In genomic region chr17:32495347-32496253, GRCh38 we compare ENCODE assay signal across 8 cellular contexts. TPM values are rescaled to one million over a fixed set of nuclear protein-coding genes. Genes with fewer than 3 reads are reported as not detected.
A peak's percentile ranks its signal among the peaks of the same experiment; 100 is the strongest.
DNase-seq lines count a peak whose midpoint lies in the region; ATAC-seq and TF ChIP-seq lines count a peak whose summit lies in the region.

No MANE protein-coding gene starts in this region.

- H3K9me3 Mint-ChIP-seq in T-helper 2 cell treated with Interferon-gamma antibody and Interleukin-4, amounts not matched to agents 5 μg/mL and 100 μg/mL, for 36 hours: no peaks in the 10 kb centered on the region

- no peaks in the 10 kb centered on the region for H3K36me3 Mint-ChIP-seq in T-helper 2 cell treated with Interferon-gamma antibody and Interleukin-4, amounts not matched to agents 5 μg/mL and 100 μg/mL, for 36 hours (ENCODE audit: low read depth)

- ATAC-seq in SK-N-SH treated with all-trans-retinoic acid at 6 μM for 48 hours (peak; percentile 48), Right ventricle myocardium superior (ENCODE audit: poor library complexity) (peak; percentile 60), HG03280 (IDR thresholded peaks at IDR 0.05; ENCODE audit: unreplicated experiment) (no peak)

- H3K27me3 Mint-ChIP-seq in T-helper 2 cell treated with Interferon-gamma antibody and Interleukin-4, amounts not matched to agents 5 μg/mL and 100 μg/mL, for 36 hours (ENCODE audit: low read depth): no peaks in the 10 kb centered on the region

- H3K4me3 Mint-ChIP-seq in T-helper 2 cell treated with Interferon-gamma antibody and Interleukin-4, amounts not matched to agents 5 μg/mL and 100 μg/mL, for 36 hours: no peak overlapping the region

- H3K4me1 Mint-ChIP-seq in T-helper 2 cell treated with Interferon-gamma antibody and Interleukin-4, amounts not matched to agents 5 μg/mL and 100 μg/mL, for 36 hours (ENCODE audit: low read depth): peaks cover 21% of the 10 kb centered on the region

- intact Hi-C loops in Right ventricle myocardium superior (cut with DNase I): no loop called here
- intact Hi-C loops in posterior cingulate gyrus (cut with DNase I): loop anchor here (10.0 kb wide), 1 partner anchor 49 kb away; no protein-coding TSS in a partner anchor

- DNase-seq in EH (ENCODE audit: low read depth) (peak; percentile 36), Right ventricle myocardium superior (peak; percentile 69), posterior cingulate gyrus (peak in 6 of 10 donors; percentile 47 to 94 (median 72)), NCI-H2196 treated with DMSO at 0.1 percent for 48 hours (lab: John Stamatoyannopoulos, UW; ENCODE audit: unreplicated experiment) (no peak), NCI-H510A treated with DMSO at 0.1 percent for 48 hours (lab: John Stamatoyannopoulos, UW) (no peak)
- no peak for DNase-seq in T-helper 2 cell treated with Interferon-gamma antibody and Interleukin-4, amounts not matched to agents 5 μg/mL and 100 μg/mL, for 36 hours (ENCODE audit: low spot score)

- H3K27ac Mint-ChIP-seq in T-helper 2 cell treated with Interferon-gamma antibody and Interleukin-4, amounts not matched to agents 5 μg/mL and 100 μg/mL, for 36 hours: no peak overlapping the region

TF ChIP-seq in SK-N-SH treated with all-trans-retinoic acid at 6 μM for 48 hours, 23 proteins besides CTCF, POLR2A, EP300 and RAD21:
- TF ChIP-seq TCF4 (CRISPR knock-in tag; IDR thresholded peaks at IDR 0.05; ENCODE audit: borderline replicate concordance) (no peak), ZNF565 (CRISPR knock-in tag; conservative IDR thresholded peaks at IDR 0.05; ENCODE audit: low read depth) (no peak; the same call in 1 of the 2 replicates), ZNF8 (CRISPR knock-in tag; IDR thresholded peaks at IDR 0.05) (no peak), TOX (CRISPR knock-in tag; IDR thresholded peaks at IDR 0.05; ENCODE audit: borderline replicate concordance) (no peak), RARB (CRISPR knock-in tag; IDR thresholded peaks at IDR 0.05) (no peak)

RNA-seq across cellular contexts. Expression of gene CDK5R1, which starts 8.8 kb away (rescaled TPM):
- 1.4 TPM for total RNA-seq in Right ventricle myocardium superior

RNA-seq across cellular contexts. Expression of gene PSMD11, which starts 51.3 kb away (rescaled TPM):
- 62.3 TPM for total RNA-seq in Right ventricle myocardium superior

Comparison
In these comparisons a context has a peak if more than half of its experiments do, and no peak if none do; other contexts are left out.
1. DNase-seq: peak in EH (single experiment), Right ventricle myocardium superior (single experiment) and posterior cingulate gyrus (6 of 10); none in T-helper 2 cell treated with Interferon-gamma antibody and Interleukin-4, amounts not matched to agents 5 μg/mL and 100 μg/mL, for 36 hours (single experiment), NCI-H2196 treated with DMSO at 0.1 percent for 48 hours (single experiment) and NCI-H510A treated with DMSO at 0.1 percent for 48 hours (single experiment).